Comparison of ENCODE assay signal across 8 cellular contexts in genomic region chr16:67562526-67562917, GRCh38. TPM values are rescaled to one million over a fixed set of nuclear protein-coding genes. Genes with fewer than 3 reads are reported as not detected.
A peak's percentile ranks its signal among the peaks of the same experiment; 100 is the strongest.
DNase-seq lines count a peak whose midpoint lies in the region; ATAC-seq and TF ChIP-seq lines count a peak whose summit lies in the region.

TSS of gene CTCF (plus strand) at chr16:67562526. CDS start at chr16:67610833, 48,307 bp downstream.

- TF ChIP-seq POLR2A in stomach (IDR thresholded peaks at IDR 0.05) = no peak

- H3K4me3 ChIP-seq in NT2/D1 (ENCODE audit: insufficient read length, low read depth) (peak within 1 kb of the TSS; percentile 90), fibroblast of the aortic adventitia (ENCODE audit: low read depth, low read length) (peak within 1 kb of the TSS; percentile 73), stomach (peak within 1 kb of the TSS; percentile 72 to 98 (median 88))

- H3K36me3 ChIP-seq in NT2/D1 (ENCODE audit: insufficient read depth, insufficient read length, low read length) = no peaks in the 10 kb centered on the region
- no peaks in the 10 kb centered on the region for H3K36me3 ChIP-seq in stomach

- intact Hi-C loops in activated T-helper 1 cell treated with anti-CD3 and anti-CD28 coated beads, Interleukin-12 subunit alpha, Interleukin-12 subunit beta, Interleukin-2, Interleukin-4 antibody, amounts not matched to agents 30 ng/mL and 10 ng/mL and 1 ng/mL, durations not matched to agents 14 hours and 24 hours and 36 hours (cut with micrococcal nuclease) = loop anchor here (1.0 to 5.0 kb wide), 15 partner anchors 8 to 523 kb away; partner anchors contain the start of genes ACD, ATP6V0D1, FHOD1 and NFATC3
- intact Hi-C loops in stomach (cut with DNase I; ENCODE audit: low total_unique reads) = no loop called here

- no peaks in the 10 kb centered on the region for H3K27me3 Mint-ChIP-seq in activated T-helper 1 cell treated with anti-CD3 and anti-CD28 coated beads, Interleukin-12 subunit alpha, Interleukin-12 subunit beta, Interleukin-2, Interleukin-4 antibody, amounts not matched to agents 30 ng/mL and 10 ng/mL and 1 ng/mL, durations not matched to agents 14 hours and 24 hours and 36 hours (ENCODE audit: insufficient read depth)
- no peaks in the 10 kb centered on the region for H3K27me3 Mint-ChIP-seq in nephron (ENCODE audit: low read depth)

- H3K9me3 Mint-ChIP-seq in activated T-helper 1 cell treated with anti-CD3 and anti-CD28 coated beads, Interleukin-12 subunit alpha, Interleukin-12 subunit beta, Interleukin-2, Interleukin-4 antibody, amounts not matched to agents 30 ng/mL and 10 ng/mL and 1 ng/mL, durations not matched to agents 14 hours and 24 hours and 36 hours = no peaks in the 10 kb centered on the region
- H3K9me3 Mint-ChIP-seq in nephron = no peaks in the 10 kb centered on the region

- peak within 1 kb of the TSS; percentile 94 for H3K27ac Mint-ChIP-seq in activated T-helper 1 cell treated with anti-CD3 and anti-CD28 coated beads, Interleukin-12 subunit alpha, Interleukin-12 subunit beta, Interleukin-2, Interleukin-4 antibody, amounts not matched to agents 30 ng/mL and 10 ng/mL and 1 ng/mL, durations not matched to agents 14 hours and 24 hours and 36 hours
- peak within 1 kb of the TSS; percentile 95 to 98 (median 96) for H3K27ac Mint-ChIP-seq in nephron

- TF ChIP-seq CTCF in fibroblast of the aortic adventitia (IDR thresholded peaks at IDR 0.05; ENCODE audit: insufficient read depth, low read length) = peak; percentile 48
- TF ChIP-seq CTCF in nephron (IDR thresholded peaks at IDR 0.05; ENCODE audit: unreplicated experiment in 3 of 3) = peak; percentile 43 to 51 (median 50)
- peak in 3 of 7 experiments; percentile 52 to 80 (median 64) for TF ChIP-seq CTCF in stomach (IDR thresholded peaks at IDR 0.05)

- peak within 1 kb of the TSS; percentile 99 to 100 (median 100) for H3K27ac ChIP-seq in stomach

- ATAC-seq in GM19351 (IDR thresholded peaks at IDR 0.05; ENCODE audit: unreplicated experiment) (peak; percentile 43), HG03460 (IDR thresholded peaks at IDR 0.05; ENCODE audit: unreplicated experiment) (peak; percentile 41)

- no peak for TF ChIP-seq EP300 in stomach (IDR thresholded peaks at IDR 0.05)

- H3K4me3 Mint-ChIP-seq in activated T-helper 1 cell treated with anti-CD3 and anti-CD28 coated beads, Interleukin-12 subunit alpha, Interleukin-12 subunit beta, Interleukin-2, Interleukin-4 antibody, amounts not matched to agents 30 ng/mL and 10 ng/mL and 1 ng/mL, durations not matched to agents 14 hours and 24 hours and 36 hours = peak within 1 kb of the TSS; percentile 90
- peak within 1 kb of the TSS; percentile 88 to 98 (median 92) for H3K4me3 Mint-ChIP-seq in nephron

- H3K9me3 ChIP-seq in NT2/D1 (ENCODE audit: insufficient read depth, low read length) (no peaks in the 10 kb centered on the region), stomach (no peaks in the 10 kb centered on the region)

- DNase-seq in COLO668 (lab: John Stamatoyannopoulos, UW; ENCODE audit: unreplicated experiment) = peak; percentile 91
- DNase-seq in NT2/D1 (ENCODE audit: low read depth, low spot score) = peak; percentile 57
- no peak for DNase-seq in activated T-helper 1 cell treated with anti-CD3 and anti-CD28 coated beads, Interleukin-12 subunit alpha, Interleukin-12 subunit beta, Interleukin-2, Interleukin-4 antibody, amounts not matched to agents 30 ng/mL and 10 ng/mL and 1 ng/mL, durations not matched to agents 14 hours and 24 hours and 36 hours (ENCODE audit: low spot score)
- peak; percentile 75 for DNase-seq in fibroblast of the aortic adventitia (ENCODE audit: low read depth)
- peak; percentile 85 for DNase-seq in stomach

- H3K27me3 ChIP-seq in NT2/D1 (ENCODE audit: insufficient read depth, insufficient read length) (no peaks in the 10 kb centered on the region), stomach (no peaks in the 10 kb centered on the region)

- peaks cover 3% of the 10 kb centered on the region for H3K4me1 ChIP-seq in NT2/D1 (ENCODE audit: insufficient read depth, insufficient read length)
- H3K4me1 ChIP-seq in stomach = peaks cover 18 to 48% (median 36%) of the 10 kb centered on the region in 4 donors

- peaks cover 40% of the 10 kb centered on the region for H3K4me1 Mint-ChIP-seq in activated T-helper 1 cell treated with anti-CD3 and anti-CD28 coated beads, Interleukin-12 subunit alpha, Interleukin-12 subunit beta, Interleukin-2, Interleukin-4 antibody, amounts not matched to agents 30 ng/mL and 10 ng/mL and 1 ng/mL, durations not matched to agents 14 hours and 24 hours and 36 hours (ENCODE audit: low read depth)
- H3K4me1 Mint-ChIP-seq in nephron = peaks cover 26% of the 10 kb centered on the region

- WGBS in stomach, 5 donors = 0 to 2% (median 0%) methylated on average over 1 to 55 of the region's 62 CpGs

- H3K36me3 Mint-ChIP-seq in activated T-helper 1 cell treated with anti-CD3 and anti-CD28 coated beads, Interleukin-12 subunit alpha, Interleukin-12 subunit beta, Interleukin-2, Interleukin-4 antibody, amounts not matched to agents 30 ng/mL and 10 ng/mL and 1 ng/mL, durations not matched to agents 14 hours and 24 hours and 36 hours (ENCODE audit: low read depth) = peaks cover 16% of the 10 kb centered on the region
- peaks cover 3% of the 10 kb centered on the region for H3K36me3 Mint-ChIP-seq in nephron (ENCODE audit: low read depth)

- peak within 1 kb of the TSS; percentile 99 for H3K9ac ChIP-seq in NT2/D1 (ENCODE audit: insufficient read length, low read depth)

RNA-seq across cellular contexts. Expression of gene CTCF, which starts in this region (rescaled TPM):
- 64.7 and 67.6 TPM in 2 replicates for total RNA-seq in activated T-helper 1 cell treated with anti-CD3 and anti-CD28 coated beads, Interleukin-12 subunit alpha, Interleukin-12 subunit beta, Interleukin-2, Interleukin-4 antibody, amounts not matched to agents 30 ng/mL and 10 ng/mL and 1 ng/mL, durations not matched to agents 14 hours and 24 hours and 36 hours
- 22.1 and 34.3 TPM in 2 replicates for total RNA-seq in fibroblast of the aortic adventitia (ENCODE audit: low replicate concordance)
- total RNA-seq in stomach = 10 to 100 TPM; 29.2 to 47.3 (median 38.8) TPM
- polyA plus RNA-seq in stomach = 10 to 100 TPM; 15.0 to 19.9 (median 17.9) TPM
